17 cellular contexts compared by ENCODE assay signal in the genomic region with DNA sequence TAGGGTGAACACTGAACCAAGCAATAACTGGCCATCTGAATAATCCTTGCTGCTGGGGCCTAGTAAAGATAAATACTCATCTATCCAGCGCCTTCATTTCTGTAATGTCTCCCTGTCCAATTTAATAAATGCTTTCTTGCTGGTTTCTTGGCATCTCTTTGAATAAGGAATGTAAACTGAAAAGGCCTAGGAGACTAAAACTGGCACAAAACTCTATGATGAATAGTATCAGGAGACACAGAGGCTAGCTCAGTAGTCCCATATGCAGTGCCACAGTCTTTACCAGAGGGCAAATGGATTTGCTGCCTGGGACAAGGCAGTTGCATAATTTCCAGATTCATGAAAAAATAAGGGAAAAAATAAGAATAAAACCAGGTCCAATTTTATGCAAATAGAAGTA.
"Had no signal": no experiment of that assay in that cellular context is flagged by ENCODE, and none has a peak within 500 bp of the region (broad histone marks: within the 10 kb centered on the region; RNA-seq: fewer than 3 reads in every experiment).

No MANE protein-coding gene starts in this region.

- H3K9me3 ChIP-seq: breast epithelium, psoas muscle, tibial artery had no signal

- H3K36me3 ChIP-seq: breast epithelium, tibial artery had no signal

- H3K27me3 ChIP-seq: breast epithelium, tibial artery had no signal

- DNase-seq: activated CD4-positive, CD25-positive, alpha-beta regulatory T cell; activated naive CD4-positive, alpha-beta T cell treated with Interleukin-2 at 50 U/mL for 16 hours; aorta; cerebellar nuclear complex; dermis blood vessel endothelial cell; effector memory CD8-positive, alpha-beta T cell; left ventricle myocardium superior; mesenchymal stem cell; nucleus accumbens; psoas muscle; stimulated activated CD4-positive, alpha-beta T cell treated with anti-CD3 and anti-CD28 coated beads, Interleukin-12 subunit alpha, Interleukin-12 subunit beta, amount 100 ng/mL, for 4 hours; stimulated activated CD4-positive, alpha-beta T cell treated with anti-CD3 and anti-CD28 coated beads, Interleukin-2, amount 100 ng/mL, for 24 hours; tibial artery had no signal

- H3K27ac ChIP-seq: breast epithelium, psoas muscle had no signal

- H3K4me3 ChIP-seq: breast epithelium, psoas muscle, tibial artery had no signal

- ATAC-seq: effector memory CD8-positive, alpha-beta T cell; left ventricle myocardium superior; natural killer cell treated with Interleukin-12 subunit alpha and Interleukin-12 subunit beta and Interleukin-15 and Interleukin-18, amount 100 ng/mL, for 72 hours; psoas muscle; sciatic nerve; stimulated activated effector memory CD8-positive, alpha-beta T cell treated with anti-CD3 and anti-CD28 coated beads, Interleukin-12 subunit alpha, Interleukin-12 subunit beta, amount 100 ng/mL, for 72 hours had no signal

- H3K4me1 ChIP-seq: breast epithelium, psoas muscle had no signal
